ENCODE assay signal across 10 cellular contexts in genomic region chr6:87925373-87926060, GRCh38.
DNase-seq lines count a peak whose midpoint lies in the region; ATAC-seq and TF ChIP-seq lines count a peak whose summit lies in the region.
"Had no signal": no experiment of that assay in that cellular context is flagged by ENCODE, and none has a peak within 500 bp of the region (broad histone marks: within the 10 kb centered on the region; RNA-seq: fewer than 3 reads in every experiment).

No MANE protein-coding gene starts in this region.

- peak overlapping the region; percentile 42 for H3K4me3 Mint-ChIP-seq in glutamatergic neuron (ENCODE audit: unreplicated experiment)
- H3K4me3 Mint-ChIP-seq: activated naive CD4-positive, alpha-beta T cell treated with anti-CD3 and anti-CD28 coated beads, Interleukin-2, amount 50 U/mL, for 24 hours had no signal

- H3K4me1 Mint-ChIP-seq in glutamatergic neuron (ENCODE audit: low read depth, unreplicated experiment): peaks cover 57% of the 10 kb centered on the region

- peaks cover 32% of the 10 kb centered on the region for H3K9me3 Mint-ChIP-seq in glutamatergic neuron (ENCODE audit: unreplicated experiment)
- H3K9me3 Mint-ChIP-seq: activated naive CD4-positive, alpha-beta T cell treated with anti-CD3 and anti-CD28 coated beads, Interleukin-2, amount 50 U/mL, for 24 hours had no signal

- peaks cover 19% of the 10 kb centered on the region for H3K27me3 Mint-ChIP-seq in glutamatergic neuron (ENCODE audit: unreplicated experiment)

- no peak for TF ChIP-seq CTCF in glutamatergic neuron (IDR thresholded peaks at IDR 0.05; ENCODE audit: partially characterized antibody, unreplicated experiment)

- ATAC-seq in GM18517 (IDR thresholded peaks at IDR 0.05; ENCODE audit: unreplicated experiment) (peak; percentile 57), GM21515 (IDR thresholded peaks at IDR 0.05; ENCODE audit: unreplicated experiment) (peak; percentile 56), HG03457 (IDR thresholded peaks at IDR 0.05; ENCODE audit: unreplicated experiment) (peak; percentile 46)

- H3K36me3 Mint-ChIP-seq in glutamatergic neuron (ENCODE audit: unreplicated experiment): peaks cover 5% of the 10 kb centered on the region
- H3K36me3 Mint-ChIP-seq: activated naive CD4-positive, alpha-beta T cell treated with anti-CD3 and anti-CD28 coated beads, Interleukin-2, amount 50 U/mL, for 24 hours had no signal

- DNase-seq in glutamatergic neuron (peak; percentile 63), NCI-H510A treated with DMSO at 0.1 percent for 48 hours (lab: John Stamatoyannopoulos, UW) (no peak), NCI-H345 (lab: John Stamatoyannopoulos, UW) (no peak), NOMO-1 (lab: John Stamatoyannopoulos, UW; ENCODE audit: unreplicated experiment in 2 of 2) (no peak)
- DNase-seq in activated CD4-positive, alpha-beta T cell treated with anti-CD3 and anti-CD28 coated beads for 48 hours: no peak
- DNase-seq: heart left ventricle had no signal

- peak overlapping the region; percentile 85 for H3K27ac Mint-ChIP-seq in glutamatergic neuron (ENCODE audit: unreplicated experiment)
- H3K27ac Mint-ChIP-seq: activated naive CD4-positive, alpha-beta T cell treated with anti-CD3 and anti-CD28 coated beads, Interleukin-2, amount 50 U/mL, for 24 hours had no signal
